In the genomic region with DNA sequence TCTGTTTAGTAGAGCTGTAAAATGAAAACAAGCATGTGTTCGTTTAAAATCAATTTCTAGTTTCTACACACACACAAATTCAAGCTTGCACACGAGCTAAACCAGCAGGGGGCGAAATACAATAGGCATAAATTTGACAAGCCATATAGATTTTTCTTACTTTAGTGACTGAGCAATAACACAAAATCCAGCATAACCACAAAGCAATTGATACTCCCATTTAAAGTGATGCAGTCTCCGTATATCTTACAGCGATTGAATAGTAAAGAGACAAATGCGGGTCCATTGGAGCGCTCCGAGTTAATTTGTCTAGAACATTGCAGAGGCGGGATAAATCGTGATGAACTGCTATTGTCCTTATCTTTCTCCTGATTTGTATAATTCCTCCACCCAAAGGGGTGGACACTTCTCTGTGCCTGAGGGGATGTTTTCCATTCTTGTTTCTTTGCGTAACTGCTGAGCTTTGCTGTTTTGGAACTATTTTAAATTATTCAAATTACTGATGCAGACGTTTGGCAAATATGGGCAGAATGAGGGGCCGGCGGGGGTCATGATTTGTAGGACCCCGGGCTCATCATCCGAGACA, we compare ENCODE assay signal across 8 cellular contexts. TPM values are rescaled to one million over a fixed set of nuclear protein-coding genes. Genes with fewer than 3 reads are reported as not detected.
DNase-seq lines count a peak whose midpoint lies in the region; ATAC-seq and TF ChIP-seq lines count a peak whose summit lies in the region.

No MANE protein-coding gene starts in this region.

- ATAC-seq in memory B cell (ENCODE audit: low read depth) (no peak), HG02870 (IDR thresholded peaks at IDR 0.05; ENCODE audit: unreplicated experiment) (no peak)

- peak overlapping the region; percentile 99 for H3K27ac Mint-ChIP-seq in memory B cell

- peak; percentile 57 for DNase-seq in AG09319 (ENCODE audit: extremely low read depth, low read depth)
- peak; percentile 82 for DNase-seq in HCEC 1CT
- peak; percentile 94 for DNase-seq in NCI-H526 treated with DMSO at 0.1 percent for 48 hours (lab: John Stamatoyannopoulos, UW)
- DNase-seq in activated CD4-positive, alpha-beta T cell treated with anti-CD3 and anti-CD28 coated beads, Interleukin-2, amount 50 U/mL, for 1 hour: peak; percentile 66
- DNase-seq in dermis blood vessel endothelial cell: peak; percentile 91
- peak; percentile 55 to 71 for DNase-seq in memory B cell (ENCODE audit: low spot score in 2 of 2)
- DNase-seq in stimulated activated CD4-positive, alpha-beta T cell treated with anti-CD3 and anti-CD28 coated beads, TNF-alpha, amount 100 ng/mL, for 4 hours (ENCODE audit: low read depth in 3 of 3): peak; percentile 10 to 61 (median 40)

- H3K4me3 Mint-ChIP-seq in memory B cell: peak overlapping the region; percentile 97

- no peaks in the 10 kb centered on the region for H3K27me3 Mint-ChIP-seq in memory B cell

- peaks cover 7% of the 10 kb centered on the region for H3K4me1 Mint-ChIP-seq in memory B cell

- TF ChIP-seq CTCF in AG09319 (IDR thresholded peaks at IDR 0.05; ENCODE audit: low read depth, low read length): peak; percentile 82

- peaks cover 4% of the 10 kb centered on the region for H3K36me3 Mint-ChIP-seq in memory B cell

- no peaks in the 10 kb centered on the region for H3K9me3 Mint-ChIP-seq in memory B cell

RNA-seq across cellular contexts. Expression of a gene that starts 1.2 kb away (rescaled TPM):
- total RNA-seq in dermis blood vessel endothelial cell: 37.9 and 48.0 TPM in 2 replicates

Comparison
In these comparisons a context has a peak if more than half of its experiments do, and no peak if none do; other contexts are left out.
1. DNase-seq: peak in every context shown above with its lines; median percentile 94 in NCI-H526 treated with DMSO at 0.1 percent for 48 hours; 91 in dermis blood vessel endothelial cell; 82 in HCEC 1CT; 66 in activated CD4-positive, alpha-beta T cell treated with anti-CD3 and anti-CD28 coated beads, Interleukin-2, amount 50 U/mL, for 1 hour; 63 in memory B cell; 57 in AG09319; 40 in stimulated activated CD4-positive, alpha-beta T cell treated with anti-CD3 and anti-CD28 coated beads, TNF-alpha, amount 100 ng/mL, for 4 hours.